1 cellular context compared by ENCODE assay signal in genomic region chr17:44211281-44212265, GRCh38.
TF ChIP-seq lines count a peak whose summit lies in the region.

No MANE protein-coding gene starts in this region.

TF ChIP-seq in K562, 482 proteins besides CTCF, POLR2A, EP300 and RAD21:
- TF ChIP-seq PHTF2 (CRISPR knock-in tag; IDR thresholded peaks at IDR 0.05): no peak
- TF ChIP-seq NEUROD1 (IDR thresholded peaks at IDR 0.05; ENCODE audit: borderline replicate concordance, low read depth, low read length, partially characterized antibody): no peak
- no peak for TF ChIP-seq SIRT6 (IDR thresholded peaks at IDR 0.05; ENCODE audit: low read depth, low read length)
- TF ChIP-seq MAFK (IDR thresholded peaks at IDR 0.05; ENCODE audit: low read length): no peak
- TF ChIP-seq, protein P1, sequence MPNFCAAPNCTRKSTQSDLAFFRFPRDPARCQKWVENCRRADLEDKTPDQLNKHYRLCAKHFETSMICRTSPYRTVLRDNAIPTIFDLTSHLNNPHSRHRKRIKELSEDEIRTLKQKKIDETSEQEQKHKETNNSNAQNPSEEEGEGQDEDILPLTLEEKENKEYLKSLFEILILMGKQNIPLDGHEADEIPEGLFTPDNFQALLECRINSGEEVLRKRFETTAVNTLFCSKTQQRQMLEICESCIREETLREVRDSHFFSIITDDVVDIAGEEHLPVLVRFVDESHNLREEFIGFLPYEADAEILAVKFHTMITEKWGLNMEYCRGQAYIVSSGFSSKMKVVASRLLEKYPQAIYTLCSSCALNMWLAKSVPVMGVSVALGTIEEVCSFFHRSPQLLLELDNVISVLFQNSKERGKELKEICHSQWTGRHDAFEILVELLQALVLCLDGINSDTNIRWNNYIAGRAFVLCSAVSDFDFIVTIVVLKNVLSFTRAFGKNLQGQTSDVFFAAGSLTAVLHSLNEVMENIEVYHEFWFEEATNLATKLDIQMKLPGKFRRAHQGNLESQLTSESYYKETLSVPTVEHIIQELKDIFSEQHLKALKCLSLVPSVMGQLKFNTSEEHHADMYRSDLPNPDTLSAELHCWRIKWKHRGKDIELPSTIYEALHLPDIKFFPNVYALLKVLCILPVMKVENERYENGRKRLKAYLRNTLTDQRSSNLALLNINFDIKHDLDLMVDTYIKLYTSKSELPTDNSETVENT (CRISPR knock-in tag; IDR thresholded peaks at IDR 0.05): no peak
- TF ChIP-seq, protein P2, sequence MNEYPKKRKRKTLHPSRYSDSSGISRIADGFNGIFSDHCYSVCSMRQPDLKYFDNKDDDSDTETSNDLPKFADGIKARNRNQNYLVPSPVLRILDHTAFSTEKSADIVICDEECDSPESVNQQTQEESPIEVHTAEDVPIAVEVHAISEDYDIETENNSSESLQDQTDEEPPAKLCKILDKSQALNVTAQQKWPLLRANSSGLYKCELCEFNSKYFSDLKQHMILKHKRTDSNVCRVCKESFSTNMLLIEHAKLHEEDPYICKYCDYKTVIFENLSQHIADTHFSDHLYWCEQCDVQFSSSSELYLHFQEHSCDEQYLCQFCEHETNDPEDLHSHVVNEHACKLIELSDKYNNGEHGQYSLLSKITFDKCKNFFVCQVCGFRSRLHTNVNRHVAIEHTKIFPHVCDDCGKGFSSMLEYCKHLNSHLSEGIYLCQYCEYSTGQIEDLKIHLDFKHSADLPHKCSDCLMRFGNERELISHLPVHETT (CRISPR knock-in tag; conservative IDR thresholded peaks at IDR 0.05 in 1 of 2, IDR thresholded peaks at IDR 0.05 in 1 of 2): no peak
- TF ChIP-seq ZNF23 (CRISPR knock-in tag; IDR thresholded peaks at IDR 0.05): no peak
- no peak for TF ChIP-seq RFX5 (IDR thresholded peaks at IDR 0.05; ENCODE audit: low read depth, low read length)
- no peak for TF ChIP-seq RBM14 (IDR thresholded peaks at IDR 0.05; ENCODE audit: borderline replicate concordance, insufficient read depth, low read depth, low read length)
- peak; percentile 69 for TF ChIP-seq POLR2G (IDR thresholded peaks at IDR 0.05; ENCODE audit: low read depth, low read length)
- TF ChIP-seq BHLHE40 (IDR thresholded peaks at IDR 0.05; ENCODE audit: low read length): no peak
- no peak for TF ChIP-seq ZNF444 (CRISPR knock-in tag; IDR thresholded peaks at IDR 0.05)
- TF ChIP-seq ZNF551 (CRISPR knock-in tag; IDR thresholded peaks at IDR 0.05): no peak
- TF ChIP-seq SUPT5H (IDR thresholded peaks at IDR 0.05): 0 out of 2 replicates have a peak, but pooled peaks have one; percentile 14
- no peak for TF ChIP-seq ASH1L (IDR thresholded peaks at IDR 0.05; ENCODE audit: borderline replicate concordance, low read depth, partially characterized antibody)
- 0 out of 2 replicates have a peak, but pooled peaks have one; percentile 35 for TF ChIP-seq CBFB (CRISPR knock-in tag; IDR thresholded peaks at IDR 0.05)
